31 cellular contexts compared by ENCODE assay signal in genomic region chr1:247496581-247497285, GRCh38. TPM values are rescaled to one million over a fixed set of nuclear protein-coding genes. Genes with fewer than 3 reads are reported as not detected.
DNase-seq lines count a peak whose midpoint lies in the region; ATAC-seq and TF ChIP-seq lines count a peak whose summit lies in the region.
"Had no signal": no experiment of that assay in that cellular context is flagged by ENCODE, and none has a peak within 500 bp of the region (broad histone marks: within the 10 kb centered on the region; RNA-seq: fewer than 3 reads in every experiment).

No MANE protein-coding gene starts in this region.

- in situ Hi-C loops in transverse colon (cut with MboI; ENCODE audit: low pct_ligation_motif_present in 1 of 4, low pct_unique_long_range_greater_than_20kb in 1 of 4, low sequenced_read_pairs in 3 of 4), result loop anchor here in 2 of 4 donors (25.0 kb wide), 2 partner anchors 109 to 584 kb away; no protein-coding TSS in a partner anchor

- H3K4me3 ChIP-seq in mucosa of descending colon (no peak overlapping the region), transverse colon (no peak overlapping the region), upper lobe of left lung (no peak overlapping the region)
- H3K4me3 ChIP-seq: BLaER1, dorsolateral prefrontal cortex, GM12878, uterus had no signal

- H3K27me3 ChIP-seq in transverse colon, result no peaks in the 10 kb centered on the region
- no peaks in the 10 kb centered on the region for H3K27me3 ChIP-seq in upper lobe of left lung
- H3K27me3 ChIP-seq: BLaER1, uterus had no signal

- intact Hi-C loops in mucosa of descending colon (cut with DNase I, micrococcal nuclease) (no loop called here), transverse colon (cut with DNase I; ENCODE audit: low total_unique reads) (no loop called here)

- no peak overlapping the region for H3K27ac ChIP-seq in transverse colon
- no peak overlapping the region for H3K27ac ChIP-seq in upper lobe of left lung
- H3K27ac ChIP-seq: BLaER1, dorsolateral prefrontal cortex, uterus had no signal

- TF ChIP-seq CTCF in mucosa of descending colon (IDR thresholded peaks at IDR 0.05) (no peak), transverse colon (IDR thresholded peaks at IDR 0.05) (no peak), upper lobe of left lung (IDR thresholded peaks at IDR 0.05) (no peak)

- H3K36me3 ChIP-seq in mucosa of descending colon (ENCODE audit: low read depth) (no peaks in the 10 kb centered on the region), transverse colon (no peaks in the 10 kb centered on the region), upper lobe of left lung (no peaks in the 10 kb centered on the region)
- H3K36me3 ChIP-seq: BLaER1, uterus had no signal

- TF ChIP-seq POLR2A in transverse colon (IDR thresholded peaks at IDR 0.05) (no peak), upper lobe of left lung (IDR thresholded peaks at IDR 0.05) (no peak)

- no peak for TF ChIP-seq EP300 in transverse colon (IDR thresholded peaks at IDR 0.05; ENCODE audit: low read depth)
- no peak for TF ChIP-seq EP300 in upper lobe of left lung (IDR thresholded peaks at IDR 0.05)

- DNase-seq in EL (peak; percentile 14), M059J (ENCODE audit: low read depth) (peak; percentile 48), SW480 (ENCODE audit: low spot score) (peak; percentile 9), mucosa of descending colon (no peak), transverse colon (no peak), RKO (ENCODE audit: low spot score) (no peak), NCI-H1092 (lab: John Stamatoyannopoulos, UW) (no peak), upper lobe of left lung (no peak)
- DNase-seq: activated CD8-positive, alpha-beta T cell treated with anti-CD3 and anti-CD28 coated beads, Interleukin-2, amount 10 ng/mL, durations not matched to agents 7 days and 5 days; activated gamma-delta T cell treated with Interleukin-2 at 50 U/mL for 16 hours; activated naive CD8-positive, alpha-beta T cell treated with anti-CD3 and anti-CD28 coated beads, Interleukin-2, amount 50 U/mL, for 24 hours; activated T-cell treated with anti-CD3 and anti-CD28 coated beads, Interleukin-2, amount 50 U/mL, for 1 hour; cerebellar nuclear complex; DND-41; dorsolateral prefrontal cortex; left ventricle myocardium superior; naive thymus-derived CD8-positive, alpha-beta T cell; NCI-H1436; NCI-H526; nucleus accumbens; stimulated activated naive CD4-positive, alpha-beta T cell treated with Interleukin-2 at 50 U/mL for 16 hours; uterus had no signal

- H3K4me1 ChIP-seq in mucosa of descending colon (ENCODE audit: low read depth) (no peaks in the 10 kb centered on the region), transverse colon (no peaks in the 10 kb centered on the region), upper lobe of left lung (no peaks in the 10 kb centered on the region)
- H3K4me1 ChIP-seq: BLaER1, uterus had no signal

- H3K9me3 ChIP-seq in mucosa of descending colon (no peaks in the 10 kb centered on the region), transverse colon (no peaks in the 10 kb centered on the region), upper lobe of left lung (no peaks in the 10 kb centered on the region)
- H3K9me3 ChIP-seq: BLaER1, uterus had no signal

- 52% methylated on average over 9 to 10 of the region's 10 CpGs for WGBS in transverse colon (ENCODE audit: low coverage in 1 of 2), 2 donors
- WGBS in upper lobe of left lung, 2 donors, result 63 to 64% methylated on average over 10 of the region's 10 CpGs

- ATAC-seq in mucosa of descending colon (peak; percentile 72), upper lobe of left lung (ENCODE audit: low FRiP score in 2 of 2) (no peak)
- ATAC-seq: activated CD8-positive, alpha-beta T cell treated with anti-CD3 and anti-CD28 coated beads, Interleukin-2, amount 10 ng/mL, durations not matched to agents 7 days and 5 days; activated naive CD8-positive, alpha-beta T cell treated with anti-CD3 and anti-CD28 coated beads, Interleukin-2, amount 50 U/mL, for 24 hours; GM12878; left ventricle myocardium superior; naive thymus-derived CD8-positive, alpha-beta T cell had no signal

RNA-seq across cellular contexts. Expression of gene OR2B11, which starts 38.8 kb away (rescaled TPM):
- not detected in 2 replicates for total RNA-seq in M059J (2014; rRNA removed; shearing (Covaris generic))
- total RNA-seq in mucosa of descending colon (not detected), transverse colon (not detected), upper lobe of left lung (not detected)
- total RNA-seq: activated CD8-positive, alpha-beta T cell treated with anti-CD3 and anti-CD28 coated beads, Interleukin-2, amount 10 ng/mL, durations not matched to agents 7 days and 5 days; dorsolateral prefrontal cortex; endothelial cell of umbilical vein; glomerular endothelial cell; GM12878; H4; left ventricle myocardium superior; mesothelial cell of epicardium; naive thymus-derived CD8-positive, alpha-beta T cell; pulmonary artery endothelial cell; T-helper 2 cell treated with Interferon-gamma antibody and Interleukin-4, amounts not matched to agents 100 ng/mL and 5 ng/mL, for 36 hours; temporal lobe; uterus had no signal

RNA-seq across cellular contexts. Expression of gene OR2C3, which starts 39.5 kb away (rescaled TPM):
- total RNA-seq in M059J (2014; rRNA removed; shearing (Covaris generic)), result not detected in 2 replicates
- total RNA-seq in mucosa of descending colon, result not detected
- total RNA-seq in transverse colon, result not detected
- total RNA-seq in upper lobe of left lung, result under 1 TPM in 1 of 6 donors, not detected in 5; 0.03 TPM
- total RNA-seq: activated CD8-positive, alpha-beta T cell treated with anti-CD3 and anti-CD28 coated beads, Interleukin-2, amount 10 ng/mL, durations not matched to agents 7 days and 5 days; endothelial cell of umbilical vein; glomerular endothelial cell; GM12878; H4; left ventricle myocardium superior; mesothelial cell of epicardium; naive thymus-derived CD8-positive, alpha-beta T cell; pulmonary artery endothelial cell; temporal lobe had no signal

RNA-seq across cellular contexts. Expression of gene GCSAML, which starts 52.2 kb away (rescaled TPM):
- total RNA-seq in M059J (2014; rRNA removed; shearing (Covaris generic)), result 0.42 and 0.84 TPM in 2 replicates
- total RNA-seq in mucosa of descending colon (1 to 10 TPM in 1 of 3 donors, under 1 TPM in 2; 0.32 to 1.3 (median 0.89) TPM), transverse colon (under 1 TPM in 3 of 4 donors, not detected in 1; 0.14 to 0.32 (median 0.20) TPM), upper lobe of left lung (1 to 10 TPM in 3 of 6 donors, under 1 TPM in 3; 0.30 to 3.0 (median 1.4) TPM)
- total RNA-seq: activated CD8-positive, alpha-beta T cell treated with anti-CD3 and anti-CD28 coated beads, Interleukin-2, amount 10 ng/mL, durations not matched to agents 7 days and 5 days; endothelial cell of umbilical vein; glomerular endothelial cell; GM12878; left ventricle myocardium superior; mesothelial cell of epicardium; pulmonary artery endothelial cell had no signal

Comparison
In these comparisons a context has a peak if more than half of its experiments do, and no peak if none do; other contexts are left out.
1. DNase-seq: peak in EL (single experiment), M059J (single experiment) and SW480 (single experiment); none in mucosa of descending colon (0 of 3), transverse colon (single experiment), RKO (single experiment), NCI-H1092 (single experiment) and upper lobe of left lung (0 of 2).